12 cellular contexts compared by ENCODE assay signal in the genomic region with DNA sequence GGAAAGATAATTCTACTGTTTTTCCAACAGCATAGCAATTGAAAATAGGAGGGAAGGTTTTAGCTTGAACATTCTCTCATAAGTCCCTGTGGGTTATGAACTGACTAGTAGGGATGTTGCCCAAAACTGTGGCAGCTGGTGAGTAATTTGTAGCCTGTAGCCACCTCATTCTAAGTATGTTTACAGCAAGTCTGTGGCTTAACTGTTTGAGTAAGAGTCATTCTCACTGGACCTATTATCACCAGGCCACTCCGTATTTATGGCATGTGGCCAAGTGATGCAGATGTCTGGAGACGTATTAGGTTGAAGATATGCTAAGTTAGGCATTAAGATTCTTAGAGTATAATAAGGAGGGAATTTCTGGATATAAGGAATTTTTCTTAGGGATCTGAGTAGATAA.
DNase-seq lines count a peak whose midpoint lies in the region; ATAC-seq, FAIRE-seq and TF ChIP-seq lines count a peak whose summit lies in the region.
"Had no signal": no experiment of that assay in that cellular context is flagged by ENCODE, and none has a peak within 500 bp of the region (broad histone marks: within the 10 kb centered on the region; RNA-seq: fewer than 3 reads in every experiment).

No MANE protein-coding gene starts in this region.

- ATAC-seq in GM19035 (IDR thresholded peaks at IDR 0.05; ENCODE audit: unreplicated experiment) (peak; percentile 72), HG03565 (IDR thresholded peaks at IDR 0.05; ENCODE audit: unreplicated experiment) (peak; percentile 86), K562 (no peak), mucosa of descending colon (no peak), GM21717 (IDR thresholded peaks at IDR 0.05; ENCODE audit: unreplicated experiment) (no peak)

- 0% methylated on average over 2 of the region's 2 CpGs for WGBS in K562 (ENCODE audit: insufficient coverage, low coverage, missing lambda C conversion rate)

- H3K9me3 ChIP-seq in K562 (replicated peaks; ENCODE audit: control insufficient read depth, insufficient read depth, low read depth, low read length): no peaks in the 10 kb centered on the region
- no peaks in the 10 kb centered on the region for H3K9me3 ChIP-seq in mucosa of descending colon
- H3K9me3 ChIP-seq: ascending aorta; BLaER1 treated with 17β-estradiol and CSF1 and Interleukin-3, amounts not matched to agents 10 nM and 100 nM had no signal

- CTCF ChIA-PET in K562 (lab: Yijun Ruan, JAX; ENCODE audit: low intra/inter-chr PET ratio): no interaction called here

- no TSS peak for BruUV-seq in K562 (replicated peaks; lab: Mats Ljungman, UMichigan)

- in situ Hi-C loops in K562 (cut with MboI): no loop called here

- TF ChIP-seq CTCF in K562 (IDR thresholded peaks at IDR 0.05 in 2 of 3, conservative IDR thresholded peaks at IDR 0.05 in 1 of 3; ENCODE audit: insufficient read depth in 2 of 3, low read depth in 1 of 3, low read length in 3 of 3) (no peak), mucosa of descending colon (IDR thresholded peaks at IDR 0.05) (no peak)

- TF ChIP-seq EP300 in K562 (IDR thresholded peaks at IDR 0.05; ENCODE audit: low read length): no peak

- H3K9me1 ChIP-seq in K562 (ENCODE audit: control insufficient read depth, insufficient read depth, low read length): no peaks in the 10 kb centered on the region

- no peak for TF ChIP-seq RAD21 in K562 (CRISPR knock-in tag; conservative IDR thresholded peaks at IDR 0.05 in 1 of 2, IDR thresholded peaks at IDR 0.05 in 1 of 2)

- POLR2A ChIA-PET in K562 (lab: Yijun Ruan, JAX): no interaction called here

- no peaks in the 10 kb centered on the region for H3K27me3 ChIP-seq in K562 (ENCODE audit: control insufficient read depth in 2 of 2, insufficient read depth in 2 of 2, low read length in 2 of 2)
- H3K27me3 ChIP-seq: ascending aorta; BLaER1 treated with 17β-estradiol and CSF1 and Interleukin-3, amounts not matched to agents 10 nM and 100 nM; spleen had no signal

- no peak overlapping the region for H2AFZ ChIP-seq in K562 (ENCODE audit: low read depth, low read length)

- H3K4me1 ChIP-seq in K562 (replicated peaks in 1 of 2; ENCODE audit: control insufficient read depth in 2 of 2, insufficient read depth in 2 of 2, low read length in 2 of 2): peaks cover 0 to 2% of the 10 kb centered on the region in 2 experiments; a peak in 1 of 5 replicates
- H3K4me1 ChIP-seq in mucosa of descending colon (ENCODE audit: low read depth): no peaks in the 10 kb centered on the region
- H3K4me1 ChIP-seq: ascending aorta; BLaER1 treated with 17β-estradiol and CSF1 and Interleukin-3, amounts not matched to agents 10 nM and 100 nM; spleen had no signal

- DNase-seq in A172 (ENCODE audit: low spot score) (peak; percentile 45), K562 (ENCODE audit: extremely low read depth in 1 of 4, low spot score in 3 of 4) (peak in 1 of 4 experiments; percentile 26), cerebellar nuclear complex (lab: John Stamatoyannopoulos, UW) (no peak), DMS79 (lab: John Stamatoyannopoulos, UW) (no peak), mucosa of descending colon (no peak)
- DNase-seq: spleen, WERI-Rb-1 had no signal

- H3K36me3 ChIP-seq in K562 (ENCODE audit: control insufficient read depth, insufficient read depth, low read length): no peaks in the 10 kb centered on the region
- no peaks in the 10 kb centered on the region for H3K36me3 ChIP-seq in mucosa of descending colon (ENCODE audit: low read depth)
- H3K36me3 ChIP-seq: ascending aorta; BLaER1 treated with 17β-estradiol and CSF1 and Interleukin-3, amounts not matched to agents 10 nM and 100 nM; spleen; WERI-Rb-1 had no signal

- H3K79me2 ChIP-seq in K562 (ENCODE audit: control insufficient read depth, insufficient read depth, low read length): no peaks in the 10 kb centered on the region

- intact Hi-C loops in K562 (cut with micrococcal nuclease) (no loop called here), mucosa of descending colon (cut with DNase I, micrococcal nuclease) (no loop called here)

- FAIRE-seq in K562 (lab: Jason Lieb, UNC): no peak

- no peak overlapping the region for H3K4me3 ChIP-seq in K562
- H3K4me3 ChIP-seq in mucosa of descending colon: no peak overlapping the region
- H3K4me3 ChIP-seq: ascending aorta; BLaER1 treated with 17β-estradiol and CSF1 and Interleukin-3, amounts not matched to agents 10 nM and 100 nM; spleen had no signal

- no peak overlapping the region for H3K27ac ChIP-seq in K562 (ENCODE audit: extremely low read depth, low read depth, low read length)
- H3K27ac ChIP-seq: ascending aorta; BLaER1 treated with 17β-estradiol and CSF1 and Interleukin-3, amounts not matched to agents 10 nM and 100 nM; spleen; WERI-Rb-1 had no signal

- H4K20me1 ChIP-seq in K562 (replicated peaks; ENCODE audit: control insufficient read depth, insufficient read depth, low read length): no peaks in the 10 kb centered on the region
- H4K20me1 ChIP-seq: BLaER1 treated with 17β-estradiol and CSF1 and Interleukin-3, amounts not matched to agents 10 nM and 100 nM had no signal

- no peak for TF ChIP-seq POLR2A in K562 (conservative IDR thresholded peaks at IDR 0.05)

- H3K9ac ChIP-seq in K562 (ENCODE audit: insufficient read depth in 1 of 2, low read depth in 2 of 2, low read length in 2 of 2): no peak overlapping the region
- H3K9ac ChIP-seq: BLaER1 treated with 17β-estradiol and CSF1 and Interleukin-3, amounts not matched to agents 10 nM and 100 nM had no signal

- no peak overlapping the region for H3K4me2 ChIP-seq in K562 (ENCODE audit: insufficient read depth, low read length)
- H3K4me2 ChIP-seq: BLaER1 treated with 17β-estradiol and CSF1 and Interleukin-3, amounts not matched to agents 10 nM and 100 nM had no signal

TF ChIP-seq in K562, 482 proteins besides CTCF, POLR2A, EP300 and RAD21:
- TF ChIP-seq, protein P1, sequence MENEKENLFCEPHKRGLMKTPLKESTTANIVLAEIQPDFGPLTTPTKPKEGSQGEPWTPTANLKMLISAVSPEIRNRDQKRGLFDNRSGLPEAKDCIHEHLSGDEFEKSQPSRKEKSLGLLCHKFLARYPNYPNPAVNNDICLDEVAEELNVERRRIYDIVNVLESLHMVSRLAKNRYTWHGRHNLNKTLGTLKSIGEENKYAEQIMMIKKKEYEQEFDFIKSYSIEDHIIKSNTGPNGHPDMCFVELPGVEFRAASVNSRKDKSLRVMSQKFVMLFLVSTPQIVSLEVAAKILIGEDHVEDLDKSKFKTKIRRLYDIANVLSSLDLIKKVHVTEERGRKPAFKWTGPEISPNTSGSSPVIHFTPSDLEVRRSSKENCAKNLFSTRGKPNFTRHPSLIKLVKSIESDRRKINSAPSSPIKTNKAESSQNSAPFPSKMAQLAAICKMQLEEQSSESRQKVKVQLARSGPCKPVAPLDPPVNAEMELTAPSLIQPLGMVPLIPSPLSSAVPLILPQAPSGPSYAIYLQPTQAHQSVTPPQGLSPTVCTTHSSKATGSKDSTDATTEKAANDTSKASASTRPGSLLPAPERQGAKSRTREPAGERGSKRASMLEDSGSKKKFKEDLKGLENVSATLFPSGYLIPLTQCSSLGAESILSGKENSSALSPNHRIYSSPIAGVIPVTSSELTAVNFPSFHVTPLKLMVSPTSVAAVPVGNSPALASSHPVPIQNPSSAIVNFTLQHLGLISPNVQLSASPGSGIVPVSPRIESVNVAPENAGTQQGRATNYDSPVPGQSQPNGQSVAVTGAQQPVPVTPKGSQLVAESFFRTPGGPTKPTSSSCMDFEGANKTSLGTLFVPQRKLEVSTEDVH (IDR thresholded peaks at IDR 0.05; ENCODE audit: low read depth, partially characterized antibody): no peak
- TF ChIP-seq MYC (IDR thresholded peaks at IDR 0.05; ENCODE audit: low read depth, low read length) (no peak), MYC (CRISPR knock-in tag; IDR thresholded peaks at IDR 0.05; ENCODE audit: borderline replicate concordance, low read depth) (no peak), CBFA2T2 (conservative IDR thresholded peaks at IDR 0.05) (0 out of 2 replicates have a peak, but pooled peaks have one; percentile 9), NFIC (IDR thresholded peaks at IDR 0.05) (peak; percentile 85), TCFL5 (CRISPR knock-in tag; conservative IDR thresholded peaks at IDR 0.05) (no peak), SIN3B (IDR thresholded peaks at IDR 0.05; ENCODE audit: low read depth) (no peak), CBFA2T3 (IDR thresholded peaks at IDR 0.05) (peak; percentile 23), KDM1A (IDR thresholded peaks at IDR 0.05) (no peak), FOSL1 (tag; conservative IDR thresholded peaks at IDR 0.05) (peak; percentile 73), KLF1 (tag; IDR thresholded peaks at IDR 0.05) (no peak), ZNF699 (CRISPR knock-in tag; IDR thresholded peaks at IDR 0.05; ENCODE audit: insufficient replicate concordance) (no peak), CTBP1 (IDR thresholded peaks at IDR 0.05; ENCODE audit: borderline replicate concordance) (peak; percentile 23; the same call in 1 of the 2 replicates)
- TF ChIP-seq, protein P2, sequence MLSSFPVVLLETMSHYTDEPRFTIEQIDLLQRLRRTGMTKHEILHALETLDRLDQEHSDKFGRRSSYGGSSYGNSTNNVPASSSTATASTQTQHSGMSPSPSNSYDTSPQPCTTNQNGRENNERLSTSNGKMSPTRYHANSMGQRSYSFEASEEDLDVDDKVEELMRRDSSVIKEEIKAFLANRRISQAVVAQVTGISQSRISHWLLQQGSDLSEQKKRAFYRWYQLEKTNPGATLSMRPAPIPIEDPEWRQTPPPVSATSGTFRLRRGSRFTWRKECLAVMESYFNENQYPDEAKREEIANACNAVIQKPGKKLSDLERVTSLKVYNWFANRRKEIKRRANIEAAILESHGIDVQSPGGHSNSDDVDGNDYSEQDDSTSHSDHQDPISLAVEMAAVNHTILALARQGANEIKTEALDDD (IDR thresholded peaks at IDR 0.05): peak; percentile 55
- TF ChIP-seq, protein P3, sequence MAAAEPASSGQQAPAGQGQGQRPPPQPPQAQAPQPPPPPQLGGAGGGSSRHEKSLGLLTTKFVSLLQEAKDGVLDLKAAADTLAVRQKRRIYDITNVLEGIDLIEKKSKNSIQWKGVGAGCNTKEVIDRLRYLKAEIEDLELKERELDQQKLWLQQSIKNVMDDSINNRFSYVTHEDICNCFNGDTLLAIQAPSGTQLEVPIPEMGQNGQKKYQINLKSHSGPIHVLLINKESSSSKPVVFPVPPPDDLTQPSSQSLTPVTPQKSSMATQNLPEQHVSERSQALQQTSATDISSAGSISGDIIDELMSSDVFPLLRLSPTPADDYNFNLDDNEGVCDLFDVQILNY (CRISPR knock-in tag; IDR thresholded peaks at IDR 0.05): no peak
TF ChIP-seq in K562: peak in this region for 6.

Comparison
In these comparisons a context has a peak if more than half of its experiments do, and no peak if none do; other contexts are left out.
1. ATAC-seq: peak in GM19035 (single experiment) and HG03565 (single experiment); none in K562 (single experiment), mucosa of descending colon (single experiment) and GM21717 (single experiment).